20 cellular contexts compared by ENCODE assay signal in the genomic region with DNA sequence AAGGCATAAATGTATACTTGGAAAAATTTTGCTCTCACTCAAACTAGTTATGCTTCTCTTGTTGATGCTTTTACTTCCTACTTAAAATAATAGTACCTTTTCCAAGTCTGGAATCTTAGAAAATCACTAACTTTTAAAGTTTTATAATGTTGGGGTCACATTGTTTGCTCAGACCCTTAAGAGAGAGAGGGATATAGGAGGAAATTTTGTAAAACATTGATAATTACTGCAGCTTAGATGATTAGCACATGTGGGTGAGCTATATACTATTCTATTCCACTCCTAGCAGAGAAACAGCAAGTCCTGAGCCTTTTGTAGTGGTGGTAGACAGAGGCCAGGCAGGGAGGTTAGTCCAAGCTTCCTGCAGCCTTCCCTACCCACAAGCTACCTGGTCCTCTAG. TPM values are rescaled to one million over a fixed set of nuclear protein-coding genes. Genes with fewer than 3 reads are reported as not detected.
DNase-seq lines count a peak whose midpoint lies in the region; ATAC-seq, FAIRE-seq and TF ChIP-seq lines count a peak whose summit lies in the region.
"Had no signal": no experiment of that assay in that cellular context is flagged by ENCODE, and none has a peak within 500 bp of the region (broad histone marks: within the 10 kb centered on the region; RNA-seq: fewer than 3 reads in every experiment).

No MANE protein-coding gene starts in this region.

- H3K9me2 ChIP-seq in GM23248 (ENCODE audit: insufficient read depth) (no peaks in the 10 kb centered on the region), PC-9 (ENCODE audit: insufficient read depth) (no peaks in the 10 kb centered on the region)

- DNase-seq in A549 (ENCODE audit: low read depth in 1 of 2, low spot score in 1 of 2) (no peak), GM23248 (no peak), PC-9 (no peak), endothelial cell (ENCODE audit: low spot score) (no peak), progenitor cell of endocrine pancreas (ENCODE audit: low spot score, unreplicated experiment) (no peak), H4 (ENCODE audit: low spot score) (no peak)
- no peak for DNase-seq in stimulated activated naive CD8-positive, alpha-beta T cell treated with anti-CD3 and anti-CD28 coated beads, Interleukin-15, amount 100 ng/mL, for 72 hours
- DNase-seq: ACHN; BE2C; C1 segment of cervical spinal cord; CD4-positive, CD25-positive, alpha-beta regulatory T cell; CD8-positive, alpha-beta memory T cell; COR-L47; DMS 273 treated with DMSO at 0.1 percent for 48 hours; DMS53; DND-41; EL; HCEC 1CT had no signal

- ATAC-seq in A549 = peak in 1 of 2 experiments; percentile 23; a peak in 3 of 6 replicates
- no peak for ATAC-seq in stimulated activated naive CD8-positive, alpha-beta T cell treated with anti-CD3 and anti-CD28 coated beads, Interleukin-15, amount 100 ng/mL, for 72 hours
- ATAC-seq: GM12878 had no signal

- H4K20me1 ChIP-seq in GM23248 (ENCODE audit: insufficient read depth) = peaks cover 5% of the 10 kb centered on the region
- peaks cover 100% of the 10 kb centered on the region for H4K20me1 ChIP-seq in PC-9 (ENCODE audit: insufficient read depth)

- POLR2A ChIA-PET in A549 (lab: Yijun Ruan, JAX) (interaction anchor here (0.7 kb wide), 1 partner anchor 17 kb away, joined by 7 read pairs; no protein-coding TSS in a partner anchor), PC-9 (lab: Charles Lee; ENCODE audit: unreplicated experiment) (no interaction called here)

- TF ChIP-seq POLR2A in A549 (IDR thresholded peaks at IDR 0.05; ENCODE audit: low read length) = no peak

- intact Hi-C loops in PC-9 (cut with micrococcal nuclease; ENCODE audit: unreplicated experiment) = loop anchor here (10.0 kb wide), 1 partner anchor 182 kb away; a partner anchor contains a TSS

- peaks cover 44% of the 10 kb centered on the region for H3K36me3 Mint-ChIP-seq in endothelial cell (ENCODE audit: low read depth, unreplicated experiment)
- H3K36me3 Mint-ChIP-seq in progenitor cell of endocrine pancreas (ENCODE audit: insufficient read depth) = peaks cover 29% of the 10 kb centered on the region

- H3K27me3 ChIP-seq in GM23248 (replicated peaks; ENCODE audit: insufficient read depth) (no peaks in the 10 kb centered on the region), PC-9 (ENCODE audit: insufficient read depth, low read depth) (no peaks in the 10 kb centered on the region)
- H3K27me3 ChIP-seq: BE2C had no signal

- peak overlapping the region in 1 of 2 experiments; percentile 64; a peak in 3 of 6 replicates for H3K27ac ChIP-seq in A549
- H3K27ac ChIP-seq in GM23248 = peak overlapping the region; percentile 2; the same call in 1 of the 2 replicates
- peak overlapping the region; percentile 56 for H3K27ac ChIP-seq in PC-9

- in situ Hi-C loops in GM23248 (cut with MboI) = no loop called here

- TF ChIP-seq RAD21 in A549 (conservative IDR thresholded peaks at IDR 0.05 in 1 of 2, IDR thresholded peaks at IDR 0.05 in 1 of 2) = no peak

- H3K36me3 ChIP-seq in GM23248 (ENCODE audit: low read depth) = peaks cover 96% of the 10 kb centered on the region
- H3K36me3 ChIP-seq in PC-9 (ENCODE audit: low read depth) = peaks cover 93% of the 10 kb centered on the region

- no peak for TF ChIP-seq EP300 in A549 (IDR thresholded peaks at IDR 0.05)

- H3K4me2 ChIP-seq in A549 = peak overlapping the region; percentile 97
- H3K4me2 ChIP-seq in GM23248 (ENCODE audit: unreplicated experiment) = no peak overlapping the region
- H3K4me2 ChIP-seq in PC-9 = 0 out of 2 replicates have a peak overlapping the region, but pooled peaks have one; percentile 11

- peaks cover 100% of the 10 kb centered on the region for H3K4me1 ChIP-seq in A549
- no peaks in the 10 kb centered on the region for H3K4me1 ChIP-seq in GM23248 (ENCODE audit: insufficient read depth)
- H3K4me1 ChIP-seq in PC-9 (replicated peaks; ENCODE audit: insufficient read depth) = peaks cover 91% of the 10 kb centered on the region
- H3K4me1 ChIP-seq: BE2C had no signal

- FAIRE-seq in A549 (lab: Jason Lieb, UNC) = no peak
- FAIRE-seq: GM12878, GM19239 had no signal

- H2AFZ ChIP-seq in GM23248 = no peak overlapping the region
- no peak overlapping the region for H2AFZ ChIP-seq in PC-9

- CTCF ChIA-PET in A549 (lab: Yijun Ruan, JAX) = no interaction called here
- CTCF ChIA-PET in PC-9 (lab: Charles Lee) = interaction anchor here (0.6 kb wide), 1 partner anchor 25 kb away, joined by 6 read pairs; no protein-coding TSS in a partner anchor

- H3F3A ChIP-seq in GM23248 (ENCODE audit: insufficient read depth) = peaks cover 87% of the 10 kb centered on the region
- H3F3A ChIP-seq in PC-9 (ENCODE audit: insufficient read depth, low read depth) = peaks cover 100% of the 10 kb centered on the region

- no TSS peak for BruUV-seq in PC-9 (replicated peaks; lab: Mats Ljungman, UMichigan)

- H3K9me3 ChIP-seq in A549 (no peaks in the 10 kb centered on the region), GM23248 (ENCODE audit: low read depth) (no peaks in the 10 kb centered on the region), PC-9 (ENCODE audit: insufficient read depth, low read depth) (no peaks in the 10 kb centered on the region)
- H3K9me3 ChIP-seq: BE2C had no signal

- TF ChIP-seq CTCF in A549 (IDR thresholded peaks at IDR 0.05) = no peak
- no peak for TF ChIP-seq CTCF in PC-9 (conservative IDR thresholded peaks at IDR 0.05)
- no peak for TF ChIP-seq CTCF in endothelial cell (IDR thresholded peaks at IDR 0.05; ENCODE audit: unreplicated experiment)
- no peak for TF ChIP-seq CTCF in progenitor cell of endocrine pancreas (IDR thresholded peaks at IDR 0.05; ENCODE audit: unreplicated experiment)

- H3K9me3 Mint-ChIP-seq in endothelial cell (ENCODE audit: unreplicated experiment) = no peaks in the 10 kb centered on the region
- no peaks in the 10 kb centered on the region for H3K9me3 Mint-ChIP-seq in progenitor cell of endocrine pancreas (ENCODE audit: low read depth)
- no peaks in the 10 kb centered on the region for H3K9me3 Mint-ChIP-seq in stimulated activated naive CD8-positive, alpha-beta T cell treated with anti-CD3 and anti-CD28 coated beads, Interleukin-15, amount 100 ng/mL, for 72 hours
- H3K9me3 Mint-ChIP-seq: CD4-positive, CD25-positive, alpha-beta regulatory T cell; CD8-positive, alpha-beta memory T cell had no signal

- H3K79me2 ChIP-seq in GM23248 (ENCODE audit: insufficient read depth) = peaks cover 99% of the 10 kb centered on the region
- peaks cover 99% of the 10 kb centered on the region for H3K79me2 ChIP-seq in PC-9 (ENCODE audit: low read depth)

- peak overlapping the region; percentile 61 for H3K27ac Mint-ChIP-seq in endothelial cell (ENCODE audit: unreplicated experiment)
- no peak overlapping the region for H3K27ac Mint-ChIP-seq in progenitor cell of endocrine pancreas
- H3K27ac Mint-ChIP-seq in stimulated activated naive CD8-positive, alpha-beta T cell treated with anti-CD3 and anti-CD28 coated beads, Interleukin-15, amount 100 ng/mL, for 72 hours = no peak overlapping the region
- H3K27ac Mint-ChIP-seq: CD4-positive, CD25-positive, alpha-beta regulatory T cell had no signal

- H3K4me1 Mint-ChIP-seq in endothelial cell (ENCODE audit: unreplicated experiment) (no peaks in the 10 kb centered on the region), progenitor cell of endocrine pancreas (ENCODE audit: low read depth) (no peaks in the 10 kb centered on the region)
- peaks cover 6% of the 10 kb centered on the region for H3K4me1 Mint-ChIP-seq in stimulated activated naive CD8-positive, alpha-beta T cell treated with anti-CD3 and anti-CD28 coated beads, Interleukin-15, amount 100 ng/mL, for 72 hours

- H3K4me3 ChIP-seq in A549 (no peak overlapping the region), GM23248 (no peak overlapping the region), PC-9 (no peak overlapping the region)
- H3K4me3 ChIP-seq: GM12878 had no signal

- no peak overlapping the region for H3K4me3 Mint-ChIP-seq in endothelial cell (ENCODE audit: unreplicated experiment)
- H3K4me3 Mint-ChIP-seq in progenitor cell of endocrine pancreas (ENCODE audit: low read depth) = no peak overlapping the region
- no peak overlapping the region for H3K4me3 Mint-ChIP-seq in stimulated activated naive CD8-positive, alpha-beta T cell treated with anti-CD3 and anti-CD28 coated beads, Interleukin-15, amount 100 ng/mL, for 72 hours
- H3K4me3 Mint-ChIP-seq: CD4-positive, CD25-positive, alpha-beta regulatory T cell; CD8-positive, alpha-beta memory T cell had no signal

- H3K27me3 Mint-ChIP-seq in endothelial cell (ENCODE audit: unreplicated experiment) (no peaks in the 10 kb centered on the region), progenitor cell of endocrine pancreas (no peaks in the 10 kb centered on the region)
- H3K27me3 Mint-ChIP-seq in stimulated activated naive CD8-positive, alpha-beta T cell treated with anti-CD3 and anti-CD28 coated beads, Interleukin-15, amount 100 ng/mL, for 72 hours = no peaks in the 10 kb centered on the region
- H3K27me3 Mint-ChIP-seq: CD4-positive, CD25-positive, alpha-beta regulatory T cell; CD8-positive, alpha-beta memory T cell had no signal

- H3K9ac ChIP-seq in GM23248 = no peak overlapping the region

TF ChIP-seq in A549, 52 proteins besides CTCF, POLR2A, EP300 and RAD21 (continues in another document):
- TF ChIP-seq HOXB5 (CRISPR knock-in tag; IDR thresholded peaks at IDR 0.05) = 0 out of 2 replicates have a peak, but pooled peaks have one; percentile 15
- peak; percentile 79 for TF ChIP-seq FOSB (CRISPR knock-in tag; IDR thresholded peaks at IDR 0.05)
- TF ChIP-seq, protein P1, sequence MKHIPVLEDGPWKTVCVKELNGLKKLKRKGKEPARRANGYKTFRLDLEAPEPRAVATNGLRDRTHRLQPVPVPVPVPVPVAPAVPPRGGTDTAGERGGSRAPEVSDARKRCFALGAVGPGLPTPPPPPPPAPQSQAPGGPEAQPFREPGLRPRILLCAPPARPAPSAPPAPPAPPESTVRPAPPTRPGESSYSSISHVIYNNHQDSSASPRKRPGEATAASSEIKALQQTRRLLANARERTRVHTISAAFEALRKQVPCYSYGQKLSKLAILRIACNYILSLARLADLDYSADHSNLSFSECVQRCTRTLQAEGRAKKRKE (CRISPR knock-in tag; IDR thresholded peaks at IDR 0.05; ENCODE audit: low read depth) = no peak
- TF ChIP-seq BHLHE40 (IDR thresholded peaks at IDR 0.05; ENCODE audit: low read depth, low read length) = no peak
- peak; percentile 55; the same call in 1 of the 2 replicates for TF ChIP-seq TFCP2L1 (CRISPR knock-in tag; IDR thresholded peaks at IDR 0.05)
- no peak for TF ChIP-seq SMC3 (IDR thresholded peaks at IDR 0.05)
- TF ChIP-seq ZNF302 (CRISPR knock-in tag; IDR thresholded peaks at IDR 0.05) = no peak

RNA-seq across cellular contexts. Expression of a gene that starts 13.4 kb away (rescaled TPM):
- polyA plus RNA-seq in A549 (2011; rRNA removed) (9.3 and 12.2 TPM in 2 replicates), A549 (2017; fragmentation: RNase III; extraction: RNeasy Plus Mini Kit Qiagen cat#74134 plus additional on column Dnase treatment) (6.8 to 7.5 TPM (median 6.9 TPM) in 3 replicates), GM23248 (2016; fragmentation: Nextera tagmentation; extraction: Ambion mirVana) (5.3 and 5.7 TPM in 2 replicates)
- 7.2 and 10.3 TPM in 2 replicates for polyA plus RNA-seq in A549 (2012; cell fraction: cytosol; rRNA removed)
- 50.2 and 53.0 TPM in 2 replicates for polyA plus RNA-seq in A549 (2012; cell fraction: nucleus; rRNA removed)
- polyA minus RNA-seq in A549 (2011; rRNA and poly(A)+ RNA removed) = 20.7 and 22.7 TPM in 2 replicates
- 6.9 and 9.0 TPM in 2 replicates for total RNA-seq in GM23248 (2014; rRNA removed; shearing (Covaris generic))
- total RNA-seq in PC-9 (2021) (42.4 and 47.4 TPM in 2 replicates), endothelial cell (ENCODE audit: unreplicated experiment) (2.2 TPM), progenitor cell of endocrine pancreas (2.8 and 2.9 TPM in 2 replicates)
- 0.66 and 1.2 TPM in 2 replicates for total RNA-seq in H4 (2014; rRNA removed; shearing (Covaris generic))
